ENCODE assay signal across 8 cellular contexts in the genomic region with DNA sequence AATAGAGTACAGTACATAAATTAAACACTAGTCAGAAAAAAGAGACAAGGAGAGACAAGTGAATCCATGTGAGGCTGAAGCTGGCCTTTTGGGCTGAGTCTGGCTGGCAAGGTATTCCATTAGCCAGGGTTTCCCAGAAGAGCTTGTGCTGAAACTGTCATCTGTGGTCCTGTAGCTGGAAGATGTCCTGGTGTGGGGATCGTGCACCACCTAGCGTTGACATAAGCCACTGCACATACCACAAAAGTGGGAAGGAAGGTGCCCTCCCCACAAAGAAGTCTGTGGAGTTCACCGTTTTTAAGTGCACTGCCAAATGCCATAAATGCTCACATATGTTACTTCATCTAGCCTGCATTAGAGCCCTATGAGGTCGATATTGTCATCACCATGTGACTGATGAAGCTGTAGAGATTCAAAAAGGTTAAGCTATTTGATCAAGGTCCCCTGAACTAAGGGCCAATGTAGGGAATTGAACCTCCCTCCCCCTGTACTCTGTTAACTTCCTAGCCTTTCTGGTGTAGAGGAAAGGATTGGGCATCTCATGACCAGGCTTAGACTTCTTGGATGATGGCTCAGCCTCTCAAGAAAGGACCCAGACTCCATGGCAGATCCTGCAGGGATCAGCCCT. TPM values are rescaled to one million over a fixed set of nuclear protein-coding genes. Genes with fewer than 3 reads are reported as not detected.
DNase-seq lines count a peak whose midpoint lies in the region; ATAC-seq and TF ChIP-seq lines count a peak whose summit lies in the region.

No MANE protein-coding gene starts in this region.

- DNase-seq in COLO668 (lab: John Stamatoyannopoulos, UW; ENCODE audit: unreplicated experiment) (peak; percentile 41), GM20000 (ENCODE audit: low spot score) (peak; percentile 71), KBM-7 (peak; percentile 76), RPMI7951 (ENCODE audit: low read depth) (peak; percentile 66), Right ventricle myocardium inferior (ENCODE audit: missing footprints) (peak; percentile 79), pons (ENCODE audit: low spot score) (peak; percentile 76)
- peak in 1 of 2 donors; percentile 50 for DNase-seq in activated naive CD4-positive, alpha-beta T cell treated with anti-CD3 and anti-CD28 coated beads, Interleukin-2, amount 50 U/mL, for 72 hours (ENCODE audit: low spot score in 2 of 2)

- H3K9me3 Mint-ChIP-seq in activated naive CD4-positive, alpha-beta T cell treated with anti-CD3 and anti-CD28 coated beads, Interleukin-2, amount 50 U/mL, for 72 hours: no peaks in the 10 kb centered on the region

- peak; percentile 74 for ATAC-seq in activated naive CD4-positive, alpha-beta T cell treated with anti-CD3 and anti-CD28 coated beads, Interleukin-2, amount 50 U/mL, for 72 hours
- ATAC-seq in Right ventricle myocardium inferior: peak; percentile 77
- ATAC-seq in GM18519 (IDR thresholded peaks at IDR 0.05; ENCODE audit: low FRiP score, unreplicated experiment): no peak

- no peaks in the 10 kb centered on the region for H3K36me3 Mint-ChIP-seq in activated naive CD4-positive, alpha-beta T cell treated with anti-CD3 and anti-CD28 coated beads, Interleukin-2, amount 50 U/mL, for 72 hours

- H3K27ac Mint-ChIP-seq in activated naive CD4-positive, alpha-beta T cell treated with anti-CD3 and anti-CD28 coated beads, Interleukin-2, amount 50 U/mL, for 72 hours: no peak overlapping the region

- TF ChIP-seq CTCF in GM20000 (IDR thresholded peaks at IDR 0.05; ENCODE audit: extremely low read depth, missing control alignments): peak; percentile 85

- intact Hi-C loops in Right ventricle myocardium inferior (cut with DNase I): loop anchor here (2.0 to 10.0 kb wide), 2 partner anchors 165 to 307 kb away; no protein-coding TSS in a partner anchor

- in situ Hi-C loops in KBM-7 (cut with MboI; ENCODE audit: low pct_unique_long_range_greater_than_20kb, low sequenced_read_pairs): loop anchor here (10.0 to 25.0 kb wide), 2 partner anchors 165 to 983 kb away; no protein-coding TSS in a partner anchor

RNA-seq across cellular contexts. Expression of a gene that starts 31.9 kb away (rescaled TPM):
- 1.7 and 3.2 TPM in 2 replicates for total RNA-seq in RPMI7951 (2014; rRNA removed; shearing (Covaris generic))
- total RNA-seq in activated naive CD4-positive, alpha-beta T cell treated with anti-CD3 and anti-CD28 coated beads, Interleukin-2, amount 50 U/mL, for 72 hours: 1 to 10 TPM in 1 of 2 donors, under 1 TPM in 1; 0.59 to 1.2 TPM
- total RNA-seq in Right ventricle myocardium inferior: 0.38 TPM

RNA-seq across cellular contexts. Expression of a gene that starts 47.1 kb away (rescaled TPM):
- 0.96 and 1.3 TPM in 2 replicates for total RNA-seq in RPMI7951 (2014; rRNA removed; shearing (Covaris generic))
- total RNA-seq in activated naive CD4-positive, alpha-beta T cell treated with anti-CD3 and anti-CD28 coated beads, Interleukin-2, amount 50 U/mL, for 72 hours: 1 to 10 TPM; 1.0 to 1.2 TPM
- total RNA-seq in Right ventricle myocardium inferior: 0.35 TPM
